8 cellular contexts compared by ENCODE assay signal in genomic region chr18:9708057-9708881, GRCh38. TPM values are rescaled to one million over a fixed set of nuclear protein-coding genes. Genes with fewer than 3 reads are reported as not detected.
DNase-seq lines count a peak whose midpoint lies in the region; ATAC-seq and TF ChIP-seq lines count a peak whose summit lies in the region.

A gene with protein sequence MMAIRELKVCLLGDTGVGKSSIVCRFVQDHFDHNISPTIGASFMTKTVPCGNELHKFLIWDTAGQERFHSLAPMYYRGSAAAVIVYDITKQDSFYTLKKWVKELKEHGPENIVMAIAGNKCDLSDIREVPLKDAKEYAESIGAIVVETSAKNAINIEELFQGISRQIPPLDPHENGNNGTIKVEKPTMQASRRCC (plus strand): TSS chr18:9708301. CDS start chr18:9708406, 105 bp downstream.

- H3K36me3 Mint-ChIP-seq in T-cell (no peaks in the 10 kb centered on the region), memory B cell (no peaks in the 10 kb centered on the region)

- H3K27me3 Mint-ChIP-seq in T-cell (peaks cover 61 to 72% of the 10 kb centered on the region in 2 donors), memory B cell (no peaks in the 10 kb centered on the region)

- peaks cover 12 to 31% (median 16%) of the 10 kb centered on the region in 3 donors for H3K4me1 Mint-ChIP-seq in T-cell
- H3K4me1 Mint-ChIP-seq in memory B cell = peaks cover 48% of the 10 kb centered on the region

- H3K4me3 Mint-ChIP-seq in T-cell (peak within 1 kb of the TSS; percentile 71 to 74 (median 74)), memory B cell (peak within 1 kb of the TSS; percentile 97)

- peak; percentile 34 for ATAC-seq in HG02938 (IDR thresholded peaks at IDR 0.05; ENCODE audit: unreplicated experiment)
- ATAC-seq in T-cell (replicated peaks in 1 of 4) = peak in 3 of 4 experiments; percentile 40 to 49 (median 47)
- ATAC-seq in memory B cell (ENCODE audit: low read depth) = peak; percentile 46

- H3K36me3 ChIP-seq in suprapubic skin = no peaks in the 10 kb centered on the region

- no peak for TF ChIP-seq EP300 in suprapubic skin (IDR thresholded peaks at IDR 0.05)

- POLR2A ChIA-PET in T-cell (lab: Charles Lee) = no interaction called here

- DNase-seq in A172 (ENCODE audit: low spot score) = no peak
- DNase-seq in GM04504 (ENCODE audit: low read depth) = peak; percentile 75
- peak in 9 of 34 experiments; percentile 2 to 44 (median 7) for DNase-seq in T-cell
- peak; percentile 78 for DNase-seq in epidermal melanocyte (ENCODE audit: insufficient read length, low spot score)
- DNase-seq in memory B cell (ENCODE audit: low spot score in 2 of 2) = peak; percentile 36 to 59
- peak; percentile 84 to 86 for DNase-seq in suprapubic skin (ENCODE audit: low spot score in 2 of 2)
- no peak for DNase-seq in NK-92 treated with Interleukin-12 subunit alpha and Interleukin-12 subunit beta, amount 100 ng/mL, for 24 hours (lab: John Stamatoyannopoulos, UW)

- H3K27ac ChIP-seq in suprapubic skin = peak within 1 kb of the TSS; percentile 88

- no peaks in the 10 kb centered on the region for H3K27me3 ChIP-seq in suprapubic skin

- H3K4me3 ChIP-seq in suprapubic skin = peak within 1 kb of the TSS; percentile 85

- no peaks in the 10 kb centered on the region for H3K9me3 ChIP-seq in suprapubic skin

- peaks cover 15% of the 10 kb centered on the region for H3K4me1 ChIP-seq in suprapubic skin

- 1% methylated on average over 44 of the region's 117 CpGs for WGBS in suprapubic skin

- TF ChIP-seq CTCF in suprapubic skin (IDR thresholded peaks at IDR 0.05) = no peak

- no peak within 1 kb of the TSS for H3K27ac Mint-ChIP-seq in T-cell
- H3K27ac Mint-ChIP-seq in memory B cell = peak within 1 kb of the TSS; percentile 98

- peak; percentile 64 to 90 for TF ChIP-seq POLR2A in suprapubic skin (IDR thresholded peaks at IDR 0.05)

- H3K9me3 Mint-ChIP-seq in T-cell (no peaks in the 10 kb centered on the region), memory B cell (no peaks in the 10 kb centered on the region)

- CTCF ChIA-PET in T-cell (lab: Charles Lee) = no interaction called here

RNA-seq across cellular contexts. Expression of the gene that starts here (rescaled TPM):
- 19.6 and 27.9 TPM in 2 replicates for total RNA-seq in A172 (2014; rRNA removed; shearing (Covaris generic))
- 1 to 10 TPM in 4 of 5 donors, under 1 TPM in 1; 0.60 to 2.0 (median 1.5) TPM for total RNA-seq in T-cell
- 10 to 100 TPM in 3 of 4 donors, 1 to 10 TPM in 1; 5.8 to 15.2 (median 11.4) TPM for total RNA-seq in suprapubic skin

Comparison
In these comparisons a context has a peak if more than half of its experiments do, and no peak if none do; other contexts are left out.
1. DNase-seq: peak in GM04504 (single experiment), epidermal melanocyte (single experiment), memory B cell (2 of 2) and suprapubic skin (2 of 2); none in A172 (single experiment) and NK-92 treated with Interleukin-12 subunit alpha and Interleukin-12 subunit beta, amount 100 ng/mL, for 24 hours (single experiment).
2. Peak in every context shown above with its lines, with median percentiles within 50 percentile points of each other: ATAC-seq.